ENCODE assay signal across 1 cellular context in the genomic region with DNA sequence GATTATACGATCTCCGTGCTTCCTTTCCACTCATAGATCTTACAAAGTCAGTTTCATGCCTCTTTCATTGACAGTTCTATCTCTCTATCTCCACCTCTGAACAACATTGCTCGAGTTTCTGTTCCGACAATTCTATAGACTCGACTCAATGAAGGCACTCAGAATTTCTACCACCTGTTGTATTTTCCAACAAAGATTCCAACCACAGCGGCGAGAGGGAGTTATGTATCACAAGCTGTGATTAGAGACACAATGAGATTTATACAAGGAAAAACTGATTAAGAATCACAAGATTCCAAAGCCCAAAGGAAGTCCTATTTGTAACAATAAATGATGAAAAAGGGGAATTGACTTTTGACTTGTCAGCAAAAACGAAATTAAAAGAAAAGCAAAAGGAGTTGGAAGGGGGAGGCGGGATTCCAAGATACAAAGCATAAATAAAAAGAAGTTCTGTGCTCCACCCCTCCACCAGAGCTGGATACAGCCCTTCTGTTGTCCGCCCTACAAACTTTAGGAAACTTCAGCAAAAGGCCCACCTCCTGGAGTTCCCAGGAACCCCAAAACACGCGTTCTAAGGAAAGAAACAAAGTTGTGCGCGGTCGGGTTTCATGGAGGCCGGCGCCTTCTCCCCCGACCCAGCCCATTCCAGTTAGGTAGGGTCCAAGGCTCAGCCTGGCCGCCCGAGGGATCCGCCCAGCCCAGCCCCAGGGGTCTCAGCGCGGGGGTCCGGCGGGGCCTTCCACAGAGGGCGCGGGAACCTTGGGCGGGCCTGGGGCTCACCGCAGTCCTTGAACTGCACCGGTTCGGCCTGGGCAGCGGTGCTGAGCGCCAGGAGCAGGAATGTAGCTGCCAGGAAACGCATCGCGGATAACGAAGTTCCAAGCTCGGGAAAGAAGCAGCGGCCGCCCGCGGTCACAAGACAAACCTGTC.
TF ChIP-seq lines count a peak whose summit lies in the region.

TSS of gene NPC2 (minus strand) at position 893 of the 930 bp plus-strand sequence. CDS start at position 862, 31 bp downstream.

TF ChIP-seq in H1, 55 proteins besides CTCF, POLR2A, EP300 and RAD21 (continued from another document):
- TF ChIP-seq SIX5 (IDR thresholded peaks at IDR 0.05; ENCODE audit: low read depth, low read length): no peak
TF ChIP-seq in H1: peak in this region for 14.
